8 cellular contexts compared by ENCODE assay signal in genomic region chr1:154878371-154879355, GRCh38. TPM values are rescaled to one million over a fixed set of nuclear protein-coding genes. Genes with fewer than 3 reads are reported as not detected.
DNase-seq lines count a peak whose midpoint lies in the region; ATAC-seq and TF ChIP-seq lines count a peak whose summit lies in the region.

No MANE protein-coding gene starts in this region.

- no peaks in the 10 kb centered on the region for H3K36me3 ChIP-seq in NT2/D1 (ENCODE audit: insufficient read depth, insufficient read length, low read length)

- H3K4me3 ChIP-seq in NT2/D1 (ENCODE audit: insufficient read length, low read depth) (no peak overlapping the region), epithelial cell of esophagus (ENCODE audit: low read length) (no peak overlapping the region)

- DNase-seq in G401 (ENCODE audit: low spot score) (peak; percentile 83), HPDE6-E6E7 (ENCODE audit: extremely low spot score) (peak; percentile 63), NT2/D1 (ENCODE audit: low read depth, low spot score) (peak; percentile 84), epithelial cell of esophagus (ENCODE audit: low read depth) (peak; percentile 69), myocyte (ENCODE audit: low read depth) (peak; percentile 74)
- DNase-seq in activated CD8-positive, alpha-beta memory T cell treated with anti-CD3 and anti-CD28 coated beads, Interleukin-2, amount 50 U/mL, for 1 hour (ENCODE audit: extremely low read depth), result peak; percentile 28
- DNase-seq in stimulated activated CD8-positive, alpha-beta memory T cell treated with anti-CD3 and anti-CD28 coated beads, Interleukin-7, amount 100 ng/mL, for 24 hours (ENCODE audit: low read depth), result peak; percentile 38

- ATAC-seq in GM19452 (IDR thresholded peaks at IDR 0.05; ENCODE audit: unreplicated experiment), result no peak

- H3K9ac ChIP-seq in NT2/D1 (ENCODE audit: insufficient read length, low read depth), result peak overlapping the region; percentile 59

- peak; percentile 84 for TF ChIP-seq CTCF in epithelial cell of esophagus (IDR thresholded peaks at IDR 0.05; ENCODE audit: insufficient read depth, low read depth, low read length, missing control alignments)

- H3K27me3 ChIP-seq in NT2/D1 (ENCODE audit: insufficient read depth, insufficient read length), result no peaks in the 10 kb centered on the region

- H3K4me1 ChIP-seq in NT2/D1 (ENCODE audit: insufficient read depth, insufficient read length), result no peaks in the 10 kb centered on the region

- no peaks in the 10 kb centered on the region for H3K9me3 ChIP-seq in NT2/D1 (ENCODE audit: insufficient read depth, low read length)

- in situ Hi-C loops in G401 (cut with HindIII; ENCODE audit: low sequenced_read_pairs), result no loop called here

RNA-seq across cellular contexts. Expression of gene KCNN3, which starts 8.6 kb away (rescaled TPM):
- total RNA-seq in G401 (2014; rRNA removed; shearing (Covaris generic)), result under 0.01 and 0.64 TPM in 2 replicates
- total RNA-seq in myocyte, result 30.8 and 41.3 TPM in 2 replicates
- 5.5 TPM for polyA plus RNA-seq in myocyte (2012)

RNA-seq across cellular contexts. Expression of gene PMVK, which starts 57.9 kb away (rescaled TPM):
- total RNA-seq in G401 (2014; rRNA removed; shearing (Covaris generic)), result 66.5 and 70.3 TPM in 2 replicates
- total RNA-seq in myocyte, result 10.9 and 11.3 TPM in 2 replicates
- polyA plus RNA-seq in myocyte (2012), result 74.4 TPM

Comparison
In these comparisons a context has a peak if more than half of its experiments do, and no peak if none do; other contexts are left out.
1. DNase-seq: peak in every context shown above with its lines; median percentile 84 in NT2/D1; 83 in G401; 74 in myocyte; 69 in epithelial cell of esophagus; 63 in HPDE6-E6E7; 38 in stimulated activated CD8-positive, alpha-beta memory T cell treated with anti-CD3 and anti-CD28 coated beads, Interleukin-7, amount 100 ng/mL, for 24 hours; 28 in activated CD8-positive, alpha-beta memory T cell treated with anti-CD3 and anti-CD28 coated beads, Interleukin-2, amount 50 U/mL, for 1 hour.
2. RNA of gene KCNN3, which starts 8.6 kb away (total RNA-seq): 30.8 to 41.3 TPM in myocyte; under 0.01 to 0.64 TPM in G401; every median in the first group is over 10 times any median in the second.